In the genomic region with DNA sequence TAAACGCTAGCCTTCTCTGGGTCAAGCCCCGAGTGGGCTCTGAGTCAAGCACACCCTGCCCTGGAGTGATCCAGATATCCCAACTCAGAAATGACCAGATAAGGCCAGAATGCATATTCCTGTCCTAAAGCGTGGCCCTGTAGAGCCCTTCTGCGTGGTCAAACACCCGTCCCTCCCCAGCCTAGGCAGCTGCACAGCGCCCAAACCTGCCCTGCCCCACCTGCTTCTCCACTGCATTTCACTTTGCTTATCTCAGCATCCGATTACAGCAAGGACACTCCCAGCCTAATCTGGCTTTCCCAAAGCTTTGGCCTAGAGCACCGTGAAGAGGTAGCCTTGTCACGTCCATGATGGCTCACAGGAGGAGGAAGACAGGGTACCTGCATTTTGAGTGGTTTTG, we compare ENCODE assay signal across 1 cellular context.
TF ChIP-seq lines count a peak whose summit lies in the region.

No MANE protein-coding gene starts in this region.

TF ChIP-seq in GM23338, 12 proteins besides CTCF, POLR2A, EP300 and RAD21 (continued from another document):
- TF ChIP-seq ZNF331 (CRISPR knock-in tag; IDR thresholded peaks at IDR 0.05; ENCODE audit: low read depth) (no peak), NANOG (IDR thresholded peaks at IDR 0.05; ENCODE audit: borderline replicate concordance) (no peak), POLR2AphosphoS5 (IDR thresholded peaks at IDR 0.05; ENCODE audit: low read depth) (no peak), ZNF114 (CRISPR knock-in tag; IDR thresholded peaks at IDR 0.05) (no peak)
- TF ChIP-seq, protein P1, sequence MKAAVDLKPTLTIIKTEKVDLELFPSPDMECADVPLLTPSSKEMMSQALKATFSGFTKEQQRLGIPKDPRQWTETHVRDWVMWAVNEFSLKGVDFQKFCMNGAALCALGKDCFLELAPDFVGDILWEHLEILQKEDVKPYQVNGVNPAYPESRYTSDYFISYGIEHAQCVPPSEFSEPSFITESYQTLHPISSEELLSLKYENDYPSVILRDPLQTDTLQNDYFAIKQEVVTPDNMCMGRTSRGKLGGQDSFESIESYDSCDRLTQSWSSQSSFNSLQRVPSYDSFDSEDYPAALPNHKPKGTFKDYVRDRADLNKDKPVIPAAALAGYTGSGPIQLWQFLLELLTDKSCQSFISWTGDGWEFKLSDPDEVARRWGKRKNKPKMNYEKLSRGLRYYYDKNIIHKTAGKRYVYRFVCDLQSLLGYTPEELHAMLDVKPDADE (IDR thresholded peaks at IDR 0.05), result no peak
TF ChIP-seq in GM23338: peak in this region for 0.
